26 cellular contexts compared by ENCODE assay signal in the genomic region with DNA sequence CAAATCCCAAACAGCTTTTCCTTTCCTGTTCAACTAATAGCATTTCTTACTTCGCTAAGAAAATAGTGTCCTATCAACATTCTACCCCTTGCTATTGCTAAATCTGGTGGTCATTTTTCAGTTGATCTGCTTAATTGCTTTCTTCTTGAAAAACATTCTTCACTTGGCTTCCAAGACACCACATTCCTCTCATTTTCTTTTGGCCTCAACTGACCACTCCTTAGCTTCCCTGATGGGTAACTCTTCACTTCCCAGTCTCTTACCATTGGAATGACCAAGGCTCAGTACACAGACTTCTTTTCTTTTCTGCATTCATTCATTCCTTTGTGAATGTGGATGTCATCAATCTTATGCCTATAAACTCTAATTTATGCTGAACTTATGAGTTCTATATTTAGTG.
A peak's percentile ranks its signal among the peaks of the same experiment; 100 is the strongest.
DNase-seq lines count a peak whose midpoint lies in the region; TF ChIP-seq lines count a peak whose summit lies in the region.
"Had no signal": no experiment of that assay in that cellular context is flagged by ENCODE, and none has a peak within 500 bp of the region (broad histone marks: within the 10 kb centered on the region; RNA-seq: fewer than 3 reads in every experiment).

No MANE protein-coding gene starts in this region.

- H4K91ac ChIP-seq in trophoblast cell (ENCODE audit: low read depth, low read length) = no peak overlapping the region

- no peak overlapping the region for H2AK5ac ChIP-seq in trophoblast cell (ENCODE audit: low read length)

- no peak overlapping the region for H2AFZ ChIP-seq in trophoblast cell (ENCODE audit: insufficient read depth, low read length, poor library complexity)
- H2AFZ ChIP-seq: PC-9 had no signal

- H3K36me3 ChIP-seq in BJ (ENCODE audit: control insufficient read depth, insufficient read depth, low read length) (no peaks in the 10 kb centered on the region), adipocyte (ENCODE audit: control insufficient read depth, insufficient read depth, low read length, severe bottlenecking) (no peaks in the 10 kb centered on the region), trophoblast cell (ENCODE audit: control insufficient read depth in 1 of 2, insufficient read depth in 2 of 2, low read length in 2 of 2) (no peaks in the 10 kb centered on the region)
- H3K36me3 ChIP-seq: SJSA1 had no signal

- H3K79me1 ChIP-seq in trophoblast cell (ENCODE audit: low read length) = no peaks in the 10 kb centered on the region

- no peak overlapping the region for H2BK12ac ChIP-seq in trophoblast cell (ENCODE audit: low read length)

- no peaks in the 10 kb centered on the region for H3K79me2 ChIP-seq in trophoblast cell (ENCODE audit: control insufficient read depth, insufficient read depth, low read length, poor library complexity)

- H3K27me3 ChIP-seq in BJ (ENCODE audit: control insufficient read depth, insufficient read depth, low read length) (no peaks in the 10 kb centered on the region), adipocyte (replicated peaks; ENCODE audit: control insufficient read depth, insufficient read depth, low read length) (no peaks in the 10 kb centered on the region), trophoblast cell (ENCODE audit: insufficient read depth, low read length) (no peaks in the 10 kb centered on the region)
- H3K27me3 ChIP-seq: SJSA1 had no signal

- H2BK120ac ChIP-seq in trophoblast cell (ENCODE audit: insufficient read depth, low read length, poor library complexity) = no peak overlapping the region

- H3K18ac ChIP-seq in trophoblast cell (ENCODE audit: low read length) = no peak overlapping the region

- no CpG with 5 or more reads among the region's 1 CpG for WGBS in trophoblast cell (ENCODE audit: extremely low coverage, insufficient coverage, insufficient read length)

- no peak overlapping the region for H2BK5ac ChIP-seq in trophoblast cell (ENCODE audit: low read depth, low read length, poor library complexity)

- H3K4me2 ChIP-seq in trophoblast cell (ENCODE audit: low read length) = no peak overlapping the region
- H3K4me2 ChIP-seq: KMS-11, PC-9 had no signal

- H3K4me1 ChIP-seq in adipocyte (ENCODE audit: control insufficient read depth, insufficient read depth, low read length) (no peaks in the 10 kb centered on the region), trophoblast cell (ENCODE audit: control insufficient read depth in 1 of 2, insufficient read depth in 2 of 2, low read length in 2 of 2) (no peaks in the 10 kb centered on the region)
- H3K4me1 ChIP-seq: SJSA1 had no signal

- H3K23ac ChIP-seq in trophoblast cell (ENCODE audit: low read length) = no peak overlapping the region

- no peak for TF ChIP-seq CTCF in BJ (IDR thresholded peaks at IDR 0.05; ENCODE audit: insufficient read depth, low read depth, low read length)
- TF ChIP-seq CTCF in choroid plexus epithelial cell (conservative IDR thresholded peaks at IDR 0.05; ENCODE audit: low read depth, low read length) = no peak

- DNase-seq in BJ (ENCODE audit: low read depth) = peak; percentile 30
- DNase-seq in adipocyte (ENCODE audit: low read depth) = peak; percentile 47
- DNase-seq in choroid plexus epithelial cell (ENCODE audit: low read depth) = peak; percentile 14
- peak; percentile 1 for DNase-seq in renal cortical epithelial cell (ENCODE audit: low read depth)
- DNase-seq in activated T-cell treated with anti-CD3 and anti-CD28 coated beads, Interleukin-2, amount 50 U/mL, for 1 hour = no peak
- DNase-seq in SW 1271 (lab: John Stamatoyannopoulos, UW) = no peak
- no peak for DNase-seq in trophoblast cell
- no peak for DNase-seq in SW480 (ENCODE audit: low spot score)
- DNase-seq: Calu3; CD8-positive, alpha-beta memory T cell; DMS79 treated with DMSO at 0.1 percent for 48 hours; GOT3; HCEC 1CT; MM.1S; NCI-H1048; NCI-H1417; NCI-H1694; NCI-H2029 treated with DMSO at 0.1 percent for 48 hours; NCI-H446 treated with DMSO at 0.1 percent for 48 hours; NCI-H526; NCI-H82; NK-92 treated with Interleukin-12 subunit alpha and Interleukin-12 subunit beta, amount 100 ng/mL, for 24 hours; PC-9 had no signal

- CTCF ChIA-PET in BJ (lab: Yijun Ruan, JAX) = no interaction called here

- H3K4me3 ChIP-seq in BJ (ENCODE audit: low read depth, low read length) (no peak overlapping the region), adipocyte (ENCODE audit: low read length) (no peak overlapping the region), choroid plexus epithelial cell (ENCODE audit: low read depth, low read length) (no peak overlapping the region), trophoblast cell (ENCODE audit: low read depth, low read length) (no peak overlapping the region)
- H3K4me3 ChIP-seq: PC-9, SJSA1 had no signal

- H3K9ac ChIP-seq in adipocyte (ENCODE audit: low read length) (no peak overlapping the region), trophoblast cell (ENCODE audit: low read length) (no peak overlapping the region)
- H3K9ac ChIP-seq: KMS-11 had no signal

- POLR2A ChIA-PET in BJ (lab: Charles Lee) = no interaction called here

- H4K8ac ChIP-seq in trophoblast cell (ENCODE audit: low read depth, low read length) = no peak overlapping the region

- H3K14ac ChIP-seq in trophoblast cell (ENCODE audit: low read length) = no peak overlapping the region

- no peak overlapping the region for H3K4ac ChIP-seq in trophoblast cell (ENCODE audit: low read depth, low read length)

- no peaks in the 10 kb centered on the region for H3K9me3 ChIP-seq in adipocyte (ENCODE audit: control insufficient read depth, low read length)
- no peaks in the 10 kb centered on the region for H3K9me3 ChIP-seq in trophoblast cell (ENCODE audit: insufficient read depth, low read depth, low read length)
- H3K9me3 ChIP-seq: SJSA1 had no signal

- no peak overlapping the region for H3K27ac ChIP-seq in trophoblast cell (ENCODE audit: low read depth, low read length)
- H3K27ac ChIP-seq: HL-60, KMS-11, PC-9, SJSA1 had no signal

- H4K12ac ChIP-seq in trophoblast cell (ENCODE audit: low read depth, low read length) = no peak overlapping the region

Comparison
In these comparisons a context has a peak if more than half of its experiments do, and no peak if none do; other contexts are left out.
1. DNase-seq: peak in BJ (single experiment), adipocyte (single experiment), choroid plexus epithelial cell (single experiment) and renal cortical epithelial cell (single experiment); none in activated T-cell treated with anti-CD3 and anti-CD28 coated beads, Interleukin-2, amount 50 U/mL, for 1 hour (single experiment), SW 1271 (0 of 2), trophoblast cell (0 of 2) and SW480 (single experiment).